In the genomic region with DNA sequence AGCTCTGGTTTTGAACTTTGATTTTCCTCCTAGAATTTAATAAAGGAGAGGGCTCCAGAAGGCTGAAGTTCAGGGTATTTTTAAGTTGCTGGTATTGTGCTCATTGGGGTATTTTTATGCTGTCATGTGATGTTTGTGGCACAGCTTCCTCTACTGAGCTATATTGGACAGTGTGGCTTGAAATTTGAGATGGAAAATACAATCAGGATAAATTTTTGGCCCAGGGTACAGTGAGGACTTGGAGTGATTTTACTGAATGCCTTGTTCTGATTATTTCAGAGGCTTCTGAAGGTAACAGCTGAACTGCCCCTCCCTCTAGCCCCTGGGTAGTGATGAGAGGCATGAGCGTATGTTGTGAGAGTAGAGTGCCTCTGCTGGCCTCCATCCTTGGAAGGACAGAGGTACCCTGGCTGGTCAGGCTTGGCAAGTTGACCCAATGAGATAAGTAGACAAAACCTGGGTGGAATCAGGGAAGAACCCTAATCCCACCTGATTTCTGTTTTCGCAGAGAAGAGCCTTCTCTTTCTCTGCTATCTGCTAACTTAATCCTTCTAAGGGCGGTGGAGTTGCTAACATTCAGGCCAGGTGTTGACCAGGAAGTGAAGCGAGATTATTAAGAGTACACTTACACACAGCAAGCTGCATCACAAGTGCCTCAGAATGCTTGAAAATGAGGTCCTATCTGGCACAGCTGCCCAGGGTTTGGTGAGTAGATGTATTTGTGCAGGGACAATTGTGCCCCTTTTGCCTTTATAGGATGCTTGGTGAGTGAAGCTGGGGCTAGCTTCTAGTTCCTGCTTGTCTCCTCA, we compare ENCODE assay signal across 1 cellular context.
TF ChIP-seq lines count a peak whose summit lies in the region.

No MANE protein-coding gene starts in this region.

TF ChIP-seq in GM23338, 12 proteins besides CTCF, POLR2A, EP300 and RAD21 (continued from another document):
- TF ChIP-seq, protein P1, sequence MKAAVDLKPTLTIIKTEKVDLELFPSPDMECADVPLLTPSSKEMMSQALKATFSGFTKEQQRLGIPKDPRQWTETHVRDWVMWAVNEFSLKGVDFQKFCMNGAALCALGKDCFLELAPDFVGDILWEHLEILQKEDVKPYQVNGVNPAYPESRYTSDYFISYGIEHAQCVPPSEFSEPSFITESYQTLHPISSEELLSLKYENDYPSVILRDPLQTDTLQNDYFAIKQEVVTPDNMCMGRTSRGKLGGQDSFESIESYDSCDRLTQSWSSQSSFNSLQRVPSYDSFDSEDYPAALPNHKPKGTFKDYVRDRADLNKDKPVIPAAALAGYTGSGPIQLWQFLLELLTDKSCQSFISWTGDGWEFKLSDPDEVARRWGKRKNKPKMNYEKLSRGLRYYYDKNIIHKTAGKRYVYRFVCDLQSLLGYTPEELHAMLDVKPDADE (IDR thresholded peaks at IDR 0.05): no peak
- TF ChIP-seq POLR2AphosphoS5 (IDR thresholded peaks at IDR 0.05; ENCODE audit: low read depth) (no peak), EZH2phosphoT487 (IDR thresholded peaks at IDR 0.05; ENCODE audit: unreplicated experiment) (no peak)
- TF ChIP-seq, protein P2, sequence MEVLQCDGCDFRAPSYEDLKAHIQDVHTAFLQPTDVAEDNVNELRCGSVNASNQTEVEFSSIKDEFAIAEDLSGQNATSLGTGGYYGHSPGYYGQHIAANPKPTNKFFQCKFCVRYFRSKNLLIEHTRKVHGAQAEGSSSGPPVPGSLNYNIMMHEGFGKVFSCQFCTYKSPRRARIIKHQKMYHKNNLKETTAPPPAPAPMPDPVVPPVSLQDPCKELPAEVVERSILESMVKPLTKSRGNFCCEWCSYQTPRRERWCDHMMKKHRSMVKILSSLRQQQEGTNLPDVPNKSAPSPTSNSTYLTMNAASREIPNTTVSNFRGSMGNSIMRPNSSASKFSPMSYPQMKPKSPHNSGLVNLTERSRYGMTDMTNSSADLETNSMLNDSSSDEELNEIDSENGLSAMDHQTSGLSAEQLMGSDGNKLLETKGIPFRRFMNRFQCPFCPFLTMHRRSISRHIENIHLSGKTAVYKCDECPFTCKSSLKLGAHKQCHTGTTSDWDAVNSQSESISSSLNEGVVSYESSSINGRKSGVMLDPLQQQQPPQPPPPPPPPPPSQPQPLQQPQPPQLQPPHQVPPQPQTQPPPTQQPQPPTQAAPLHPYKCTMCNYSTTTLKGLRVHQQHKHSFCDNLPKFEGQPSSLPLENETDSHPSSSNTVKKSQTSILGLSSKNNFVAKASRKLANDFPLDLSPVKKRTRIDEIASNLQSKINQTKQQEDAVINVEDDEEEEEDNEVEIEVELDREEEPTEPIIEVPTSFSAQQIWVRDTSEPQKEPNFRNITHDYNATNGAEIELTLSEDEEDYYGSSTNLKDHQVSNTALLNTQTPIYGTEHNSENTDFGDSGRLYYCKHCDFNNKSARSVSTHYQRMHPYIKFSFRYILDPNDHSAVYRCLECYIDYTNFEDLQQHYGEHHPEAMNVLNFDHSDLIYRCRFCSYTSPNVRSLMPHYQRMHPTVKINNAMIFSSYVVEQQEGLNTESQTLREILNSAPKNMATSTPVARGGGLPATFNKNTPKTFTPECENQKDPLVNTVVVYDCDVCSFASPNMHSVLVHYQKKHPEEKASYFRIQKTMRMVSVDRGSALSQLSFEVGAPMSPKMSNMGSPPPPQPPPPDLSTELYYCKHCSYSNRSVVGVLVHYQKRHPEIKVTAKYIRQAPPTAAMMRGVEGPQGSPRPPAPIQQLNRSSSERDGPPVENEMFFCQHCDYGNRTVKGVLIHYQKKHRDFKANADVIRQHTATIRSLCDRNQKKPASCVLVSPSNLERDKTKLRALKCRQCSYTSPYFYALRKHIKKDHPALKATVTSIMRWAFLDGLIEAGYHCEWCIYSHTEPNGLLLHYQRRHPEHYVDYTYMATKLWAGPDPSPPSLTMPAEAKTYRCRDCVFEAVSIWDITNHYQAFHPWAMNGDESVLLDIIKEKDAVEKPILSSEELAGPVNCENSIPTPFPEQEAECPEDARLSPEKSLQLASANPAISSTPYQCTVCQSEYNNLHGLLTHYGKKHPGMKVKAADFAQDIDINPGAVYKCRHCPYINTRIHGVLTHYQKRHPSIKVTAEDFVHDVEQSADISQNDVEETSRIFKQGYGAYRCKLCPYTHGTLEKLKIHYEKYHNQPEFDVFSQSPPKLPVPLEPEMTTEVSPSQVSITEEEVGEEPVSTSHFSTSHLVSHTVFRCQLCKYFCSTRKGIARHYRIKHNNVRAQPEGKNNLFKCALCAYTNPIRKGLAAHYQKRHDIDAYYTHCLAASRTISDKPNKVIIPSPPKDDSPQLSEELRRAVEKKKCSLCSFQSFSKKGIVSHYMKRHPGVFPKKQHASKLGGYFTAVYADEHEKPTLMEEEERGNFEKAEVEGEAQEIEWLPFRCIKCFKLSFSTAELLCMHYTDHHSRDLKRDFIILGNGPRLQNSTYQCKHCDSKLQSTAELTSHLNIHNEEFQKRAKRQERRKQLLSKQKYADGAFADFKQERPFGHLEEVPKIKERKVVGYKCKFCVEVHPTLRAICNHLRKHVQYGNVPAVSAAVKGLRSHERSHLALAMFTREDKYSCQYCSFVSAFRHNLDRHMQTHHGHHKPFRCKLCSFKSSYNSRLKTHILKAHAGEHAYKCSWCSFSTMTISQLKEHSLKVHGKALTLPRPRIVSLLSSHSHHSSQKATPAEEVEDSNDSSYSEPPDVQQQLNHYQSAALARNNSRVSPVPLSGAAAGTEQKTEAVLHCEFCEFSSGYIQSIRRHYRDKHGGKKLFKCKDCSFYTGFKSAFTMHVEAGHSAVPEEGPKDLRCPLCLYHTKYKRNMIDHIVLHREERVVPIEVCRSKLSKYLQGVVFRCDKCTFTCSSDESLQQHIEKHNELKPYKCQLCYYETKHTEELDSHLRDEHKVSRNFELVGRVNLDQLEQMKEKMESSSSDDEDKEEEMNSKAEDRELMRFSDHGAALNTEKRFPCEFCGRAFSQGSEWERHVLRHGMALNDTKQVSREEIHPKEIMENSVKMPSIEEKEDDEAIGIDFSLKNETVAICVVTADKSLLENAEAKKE (CRISPR knock-in tag; IDR thresholded peaks at IDR 0.05): no peak
